ENCODE assay signal across 1 cellular context in the genomic region with DNA sequence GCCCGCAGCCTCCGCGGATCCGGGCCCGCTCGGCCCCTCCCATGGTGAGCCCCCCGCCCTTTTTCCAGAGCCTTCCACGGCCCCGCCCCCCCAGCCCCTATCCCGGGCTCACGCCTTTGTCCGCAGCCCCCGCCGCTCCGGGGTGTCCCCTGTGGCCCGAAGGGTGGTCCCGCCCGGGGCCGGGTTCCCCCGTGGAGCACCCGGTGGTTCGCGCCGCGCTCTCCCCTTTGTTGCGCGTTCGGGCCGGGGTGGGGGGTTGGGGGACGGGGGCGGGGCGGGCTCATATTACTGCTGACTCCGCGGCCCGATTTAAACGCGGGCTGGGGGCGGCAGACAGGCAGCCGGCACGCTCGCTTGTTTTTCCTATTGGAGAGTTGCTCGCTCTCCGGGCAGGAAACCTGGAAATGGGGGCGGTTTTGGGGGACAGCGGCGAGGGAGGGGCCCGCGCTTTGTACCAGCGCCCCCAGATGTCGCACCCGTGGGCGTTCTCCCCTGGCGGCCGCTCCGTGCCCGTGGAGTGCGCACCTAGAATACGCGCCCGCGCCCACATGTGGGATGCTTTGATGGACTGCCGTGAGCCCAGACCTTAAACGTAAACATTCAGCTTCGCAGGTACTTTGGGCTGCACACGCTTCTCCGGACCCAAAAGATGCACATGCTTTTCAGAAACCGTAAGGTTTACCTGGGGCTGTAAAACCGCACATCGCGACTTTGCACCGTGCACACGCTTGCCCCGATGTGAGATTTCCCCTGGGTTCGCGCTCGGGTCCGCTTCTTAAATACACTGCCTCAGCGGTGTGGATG.
TF ChIP-seq lines count a peak whose summit lies in the region.

No MANE protein-coding gene starts in this region.

TF ChIP-seq in endothelial cell of umbilical vein, 7 proteins besides CTCF, POLR2A, EP300 and RAD21 (continued from another document):
- no peak for TF ChIP-seq MYC (IDR thresholded peaks at IDR 0.05; ENCODE audit: low read depth, low read length)
